ENCODE assay signal across 12 cellular contexts in genomic region chr10:4708123-4708759, GRCh38.
DNase-seq lines count a peak whose midpoint lies in the region; ATAC-seq, FAIRE-seq and TF ChIP-seq lines count a peak whose summit lies in the region.
"Had no signal": no experiment of that assay in that cellular context is flagged by ENCODE, and none has a peak within 500 bp of the region (broad histone marks: within the 10 kb centered on the region; RNA-seq: fewer than 3 reads in every experiment).

No MANE protein-coding gene starts in this region.

- H3K27ac Mint-ChIP-seq in activated T-cell treated with anti-CD3 and anti-CD28 coated beads, Interleukin-2, amount 50 U/mL, for 72 hours = no peak overlapping the region

- H3K79me2 ChIP-seq in GM12878 (ENCODE audit: control insufficient read depth, insufficient read depth, low read length) (no peaks in the 10 kb centered on the region), trophoblast cell (ENCODE audit: control insufficient read depth, insufficient read depth, low read length, poor library complexity) (no peaks in the 10 kb centered on the region)
- H3K79me2 ChIP-seq: parathyroid adenoma had no signal

- no peak overlapping the region for H3K18ac ChIP-seq in trophoblast cell (ENCODE audit: low read length)

- peak overlapping the region; percentile 53 for H2BK12ac ChIP-seq in trophoblast cell (ENCODE audit: low read length)

- peaks cover 10% of the 10 kb centered on the region for H3K4me1 Mint-ChIP-seq in activated T-cell treated with anti-CD3 and anti-CD28 coated beads, Interleukin-2, amount 50 U/mL, for 72 hours (ENCODE audit: low read depth)

- H3K36me3 ChIP-seq in GM12878 (ENCODE audit: control insufficient read depth in 2 of 2, insufficient read depth in 2 of 2, low read length in 1 of 2) (no peaks in the 10 kb centered on the region), trophoblast cell (ENCODE audit: control insufficient read depth in 1 of 2, insufficient read depth in 2 of 2, low read length in 2 of 2) (no peaks in the 10 kb centered on the region)
- H3K36me3 ChIP-seq: BLaER1 had no signal

- H4K20me1 ChIP-seq in GM12878 (ENCODE audit: control insufficient read depth, insufficient read depth) = no peaks in the 10 kb centered on the region
- H4K20me1 ChIP-seq: BLaER1 had no signal

- H4K91ac ChIP-seq in trophoblast cell (ENCODE audit: low read depth, low read length) = peak overlapping the region; percentile 38

- TF ChIP-seq RAD21 in GM12878 (IDR thresholded peaks at IDR 0.05; ENCODE audit: insufficient read depth, low read depth, low read length) = no peak

- BruUV-seq in GM12878 (replicated peaks; lab: Mats Ljungman, UMichigan) = no TSS peak

- H3K14ac ChIP-seq in trophoblast cell (ENCODE audit: low read length) = peak overlapping the region; percentile 50

- no peaks in the 10 kb centered on the region for H3K9me3 Mint-ChIP-seq in activated T-cell treated with anti-CD3 and anti-CD28 coated beads, Interleukin-2, amount 50 U/mL, for 72 hours

- peak overlapping the region; percentile 34 for H4K8ac ChIP-seq in trophoblast cell (ENCODE audit: low read depth, low read length)

- peaks cover 5% of the 10 kb centered on the region for H3K79me1 ChIP-seq in trophoblast cell (ENCODE audit: low read length)

- H2AFZ ChIP-seq in GM12878 (ENCODE audit: control insufficient read depth, low read depth, low read length) (no peak overlapping the region), trophoblast cell (ENCODE audit: insufficient read depth, low read length, poor library complexity) (no peak overlapping the region)
- H2AFZ ChIP-seq: parathyroid adenoma had no signal

- no peak for FAIRE-seq in GM12878 (lab: Jason Lieb, UNC)
- FAIRE-seq: islet of Langerhans had no signal

- no peak for TF ChIP-seq POLR2A in GM12878 (IDR thresholded peaks at IDR 0.05; ENCODE audit: low read depth, low read length)

- peak; percentile 9 to 12 for DNase-seq in activated T-cell treated with anti-CD3 and anti-CD28 coated beads, Interleukin-2, amount 50 U/mL, for 72 hours
- DNase-seq in activated T-cell treated with anti-CD3 and anti-CD28 coated beads, Interleukin-2, amount 50 U/mL, for 1 hour = no peak
- DNase-seq in HL-60 (ENCODE audit: low read depth in 1 of 2, low spot score in 1 of 2) = no peak
- DNase-seq in GM12878 (ENCODE audit: low read depth, low spot score) = no peak
- DNase-seq in trophoblast cell = no peak
- no peak for DNase-seq in NCI-H1092 (lab: John Stamatoyannopoulos, UW)
- DNase-seq: Right ventricle myocardium superior had no signal

- no peak overlapping the region for H2BK5ac ChIP-seq in trophoblast cell (ENCODE audit: low read depth, low read length, poor library complexity)

- H4K12ac ChIP-seq in trophoblast cell (ENCODE audit: low read depth, low read length) = no peak overlapping the region

- no peak overlapping the region for H3K4me3 Mint-ChIP-seq in activated T-cell treated with anti-CD3 and anti-CD28 coated beads, Interleukin-2, amount 50 U/mL, for 72 hours

- intact Hi-C loops in GM12878 (cut with micrococcal nuclease; ENCODE audit: unreplicated experiment) = no loop called here

- H2BK120ac ChIP-seq in trophoblast cell (ENCODE audit: insufficient read depth, low read length, poor library complexity) = peak overlapping the region; percentile 62

- no peaks in the 10 kb centered on the region for H3K36me3 Mint-ChIP-seq in activated T-cell treated with anti-CD3 and anti-CD28 coated beads, Interleukin-2, amount 50 U/mL, for 72 hours (ENCODE audit: insufficient read depth in 2 of 2)

- H3K27ac ChIP-seq in HL-60 (replicated peaks) (no peak overlapping the region), GM12878 (ENCODE audit: control insufficient read depth, insufficient read depth) (no peak overlapping the region), trophoblast cell (ENCODE audit: low read depth, low read length) (no peak overlapping the region)
- H3K27ac ChIP-seq: BLaER1, parathyroid adenoma had no signal

- no peaks in the 10 kb centered on the region for H3K9me3 ChIP-seq in GM12878 (replicated peaks; ENCODE audit: control insufficient read depth, insufficient read depth, low read length)
- H3K9me3 ChIP-seq in trophoblast cell (ENCODE audit: insufficient read depth, low read depth, low read length) = no peaks in the 10 kb centered on the region
- H3K9me3 ChIP-seq: BLaER1 had no signal

- H3K23ac ChIP-seq in trophoblast cell (ENCODE audit: low read length) = no peak overlapping the region

- RAD21 ChIA-PET in GM12878 (lab: Charles Lee; ENCODE audit: unreplicated experiment) = no interaction called here

- ATAC-seq in activated T-cell treated with anti-CD3 and anti-CD28 coated beads, Interleukin-2, amount 50 U/mL, for 72 hours (replicated peaks in 1 of 2) = no peak
- ATAC-seq in GM12878 (0 out of 3 replicates have a peak, but pooled peaks have one; percentile 43), HG03135 (IDR thresholded peaks at IDR 0.05; ENCODE audit: unreplicated experiment) (no peak), GM21515 (IDR thresholded peaks at IDR 0.05; ENCODE audit: unreplicated experiment) (no peak)

- H3K27me3 ChIP-seq in HL-60 (ENCODE audit: insufficient read depth, poor library complexity, severe bottlenecking) = no peaks in the 10 kb centered on the region
- H3K27me3 ChIP-seq in GM12878 (replicated peaks in 1 of 2; ENCODE audit: control insufficient read depth in 2 of 2, insufficient read depth in 2 of 2, low read length in 1 of 2) = no peaks in the 10 kb centered on the region
- H3K27me3 ChIP-seq in trophoblast cell (ENCODE audit: insufficient read depth, low read length) = no peaks in the 10 kb centered on the region
- H3K27me3 ChIP-seq: BLaER1 had no signal

- H3K4ac ChIP-seq in trophoblast cell (ENCODE audit: low read depth, low read length) = no peak overlapping the region

- CTCF ChIA-PET in GM12878 (lab: Yijun Ruan, JAX) = no interaction called here

- WGBS in GM12878 (ENCODE audit: insufficient coverage, insufficient replicate concordance, low lambda C conversion rate, missing lambda C conversion rate) = 18% methylated on average over 6 of the region's 6 CpGs
- WGBS in trophoblast cell (ENCODE audit: extremely low coverage, insufficient coverage, insufficient read length) = no CpG with 5 or more reads among the region's 6 CpGs

- SMC1A ChIA-PET in GM12878 (lab: Charles Lee; ENCODE audit: uncharacterized antibody, unreplicated experiment) = no interaction called here

- in situ Hi-C loops in GM12878 (cut with MboI) = no loop called here

- H2AK5ac ChIP-seq in trophoblast cell (ENCODE audit: low read length) = peak overlapping the region; percentile 91

- POLR2A ChIA-PET in GM12878 (lab: Charles Lee) = no interaction called here

- no peaks in the 10 kb centered on the region for H3K4me1 ChIP-seq in GM12878 (ENCODE audit: control insufficient read depth, insufficient read depth, low read length)
- peaks cover 0 to 6% of the 10 kb centered on the region in 2 experiments for H3K4me1 ChIP-seq in trophoblast cell (ENCODE audit: control insufficient read depth in 1 of 2, insufficient read depth in 2 of 2, low read length in 2 of 2)
- H3K4me1 ChIP-seq: parathyroid adenoma had no signal

- peaks cover 18% of the 10 kb centered on the region for H3K27me3 Mint-ChIP-seq in activated T-cell treated with anti-CD3 and anti-CD28 coated beads, Interleukin-2, amount 50 U/mL, for 72 hours (ENCODE audit: low read depth)

- H3K4me3 ChIP-seq in HL-60 (replicated peaks; ENCODE audit: insufficient read depth, low read length) = no peak overlapping the region
- H3K4me3 ChIP-seq in GM12878 = no peak overlapping the region
- no peak overlapping the region for H3K4me3 ChIP-seq in trophoblast cell (ENCODE audit: low read depth, low read length)
- H3K4me3 ChIP-seq: BLaER1 had no signal

- H3K4me2 ChIP-seq in GM12878 (ENCODE audit: control insufficient read depth, insufficient read depth) = no peak overlapping the region
- H3K4me2 ChIP-seq in trophoblast cell (ENCODE audit: low read length) = no peak overlapping the region
- H3K4me2 ChIP-seq: BLaER1 had no signal

- H3K9ac ChIP-seq in GM12878 (ENCODE audit: control insufficient read depth, insufficient read depth, low read length) (no peak overlapping the region), trophoblast cell (ENCODE audit: low read length) (no peak overlapping the region)
- H3K9ac ChIP-seq: BLaER1, parathyroid adenoma had no signal

- no peak for TF ChIP-seq EP300 in GM12878 (IDR thresholded peaks at IDR 0.05; ENCODE audit: borderline replicate concordance in 1 of 2, control insufficient read depth in 1 of 2, low read depth in 2 of 2, low read length in 2 of 2)

- peak; percentile 9 for TF ChIP-seq CTCF in HL-60 (IDR thresholded peaks at IDR 0.05; ENCODE audit: insufficient read depth, low read length)
- TF ChIP-seq CTCF in GM12878 (IDR thresholded peaks at IDR 0.05 in 2 of 3, conservative IDR thresholded peaks at IDR 0.05 in 1 of 3; ENCODE audit: control insufficient read depth in 2 of 3, extremely low read depth in 1 of 3, insufficient read depth in 1 of 3, low read depth in 3 of 3, low read length in 3 of 3) = peak; percentile 24 to 54 (median 49); a peak in 5 of 6 replicates

TF ChIP-seq in GM12878, 131 proteins besides CTCF, POLR2A, EP300 and RAD21:
- TF ChIP-seq ATF7 (IDR thresholded peaks at IDR 0.05; ENCODE audit: low read depth) (no peak), KDM1A (IDR thresholded peaks at IDR 0.05; ENCODE audit: borderline replicate concordance) (no peak), RCOR1 (conservative IDR thresholded peaks at IDR 0.05; ENCODE audit: low read depth, low read length) (no peak), ZSCAN29 (IDR thresholded peaks at IDR 0.05) (no peak), POLR2AphosphoS5 (IDR thresholded peaks at IDR 0.05; ENCODE audit: low read length) (no peak), CHD2 (IDR thresholded peaks at IDR 0.05; ENCODE audit: borderline replicate concordance, low read depth, low read length) (no peak), MEF2B (IDR thresholded peaks at IDR 0.05; ENCODE audit: partially characterized antibody, poor library complexity, severe bottlenecking) (no peak), ZNF24 (IDR thresholded peaks at IDR 0.05) (no peak)

Comparison
In these comparisons a context has a peak if more than half of its experiments do, and no peak if none do; other contexts are left out.
1. DNase-seq: peak in activated T-cell treated with anti-CD3 and anti-CD28 coated beads, Interleukin-2, amount 50 U/mL, for 72 hours (2 of 2); none in activated T-cell treated with anti-CD3 and anti-CD28 coated beads, Interleukin-2, amount 50 U/mL, for 1 hour (single experiment), HL-60 (0 of 2), GM12878 (single experiment), trophoblast cell (0 of 2) and NCI-H1092 (single experiment).